Comparison of ENCODE assay signal across 25 cellular contexts in the genomic region with DNA sequence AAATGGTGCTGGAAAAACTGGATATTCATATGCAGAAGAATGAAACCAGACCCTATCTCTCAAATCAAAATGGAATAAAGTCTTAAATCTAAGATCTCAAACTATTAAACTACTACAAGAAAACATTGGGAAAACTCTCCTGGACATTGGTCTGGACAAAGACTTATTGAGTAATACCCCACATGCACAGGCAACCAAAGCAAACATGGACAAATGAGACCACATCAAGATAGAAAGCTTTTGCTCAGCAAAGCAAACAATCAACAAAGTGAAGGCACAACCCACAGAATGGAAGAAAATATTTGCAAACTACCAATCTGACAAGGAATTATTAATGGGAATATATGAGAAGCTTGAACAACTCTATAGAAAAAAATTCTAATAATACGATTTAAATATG.
"Had no signal": no experiment of that assay in that cellular context is flagged by ENCODE, and none has a peak within 500 bp of the region (broad histone marks: within the 10 kb centered on the region; RNA-seq: fewer than 3 reads in every experiment).

No MANE protein-coding gene starts in this region.

- H3K4me1 Mint-ChIP-seq: mesothelial cell of epicardium had no signal

- H3K27ac ChIP-seq: coronary artery, dorsolateral prefrontal cortex, epithelial cell of prostate, esophagus squamous epithelium, gastrocnemius medialis, heart right ventricle, left lung, lower lobe of right lung had no signal

- H3K4me3 Mint-ChIP-seq: mesothelial cell of epicardium had no signal

- H3K27ac Mint-ChIP-seq: mesothelial cell of epicardium had no signal

- DNase-seq: dermis blood vessel endothelial cell; dorsolateral prefrontal cortex; effector CD4-positive, alpha-beta T cell; effector memory CD4-positive, alpha-beta T cell; erythroblast; esophagus squamous epithelium; foreskin fibroblast; foreskin melanocyte; gastrocnemius medialis; glutamatergic neuron; head of caudate nucleus; heart right ventricle; hippocampal formation; kidney glomerular epithelial cell; left colon; left lung; lower lobe of right lung; mesenchymal stem cell; mucosa of descending colon had no signal

- H3K4me1 ChIP-seq: esophagus squamous epithelium, gastrocnemius medialis, heart right ventricle, left lung, lower lobe of right lung had no signal

- ATAC-seq: esophagus mucosa, gastrocnemius medialis, heart right ventricle, left colon, left lung, lower lobe of right lung, mucosa of descending colon had no signal

- H3K36me3 ChIP-seq: esophagus squamous epithelium, gastrocnemius medialis, heart right ventricle, left lung, lower lobe of right lung had no signal

- H3K27me3 ChIP-seq: esophagus squamous epithelium, gastrocnemius medialis, heart right ventricle, left lung had no signal

- H3K4me3 ChIP-seq: coronary artery, dorsolateral prefrontal cortex, esophagus squamous epithelium, gastrocnemius medialis, heart right ventricle, left lung, lower lobe of right lung, mucosa of descending colon had no signal

- FAIRE-seq: islet of Langerhans, keratinocyte had no signal

- H3K36me3 Mint-ChIP-seq: mesothelial cell of epicardium had no signal

- H3K9me3 ChIP-seq: esophagus squamous epithelium, gastrocnemius medialis, lower lobe of right lung, mucosa of descending colon had no signal
